ENCODE assay signal across 8 cellular contexts in the genomic region with DNA sequence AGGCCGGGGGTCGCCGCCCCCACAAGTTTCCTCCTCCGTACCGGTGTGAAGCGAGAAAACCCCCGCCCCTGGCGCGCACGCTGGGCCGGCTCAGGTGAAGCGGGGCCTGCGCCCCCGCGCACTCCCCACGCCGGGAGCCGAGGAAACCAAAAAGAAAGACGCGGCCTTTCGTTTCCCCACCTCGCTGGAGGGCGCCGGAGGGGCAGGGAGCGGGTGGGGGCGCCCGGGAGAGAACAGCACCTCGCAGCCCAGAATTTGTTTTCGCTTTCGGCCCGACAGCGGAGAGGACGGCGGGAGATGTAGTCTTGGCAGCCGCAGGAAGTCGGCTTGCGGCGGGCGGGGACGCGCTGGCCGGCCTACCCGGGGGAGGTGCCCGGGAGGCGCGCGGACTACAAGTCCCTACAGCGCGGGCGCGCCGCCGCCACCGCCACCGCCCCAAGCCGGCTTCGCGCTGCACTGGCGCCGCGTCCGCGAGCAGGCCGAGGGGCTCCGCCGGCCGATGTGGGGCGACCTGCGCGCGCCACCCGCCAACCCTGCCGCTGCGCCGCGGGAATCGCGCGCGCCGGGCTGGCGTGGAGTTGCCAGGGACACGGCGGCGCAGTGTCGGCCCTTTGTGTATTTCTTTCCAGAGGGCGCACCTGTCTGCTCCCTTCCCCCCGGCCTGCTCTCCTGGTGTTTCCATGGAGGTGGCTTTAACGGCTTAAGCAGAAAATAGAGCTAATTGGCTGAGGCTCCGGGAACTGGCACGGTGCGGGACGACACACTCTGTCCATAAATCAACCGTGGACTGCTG. TPM values are rescaled to one million over a fixed set of nuclear protein-coding genes. Genes with fewer than 3 reads are reported as not detected.
DNase-seq lines count a peak whose midpoint lies in the region; ATAC-seq and TF ChIP-seq lines count a peak whose summit lies in the region.

A gene with protein sequence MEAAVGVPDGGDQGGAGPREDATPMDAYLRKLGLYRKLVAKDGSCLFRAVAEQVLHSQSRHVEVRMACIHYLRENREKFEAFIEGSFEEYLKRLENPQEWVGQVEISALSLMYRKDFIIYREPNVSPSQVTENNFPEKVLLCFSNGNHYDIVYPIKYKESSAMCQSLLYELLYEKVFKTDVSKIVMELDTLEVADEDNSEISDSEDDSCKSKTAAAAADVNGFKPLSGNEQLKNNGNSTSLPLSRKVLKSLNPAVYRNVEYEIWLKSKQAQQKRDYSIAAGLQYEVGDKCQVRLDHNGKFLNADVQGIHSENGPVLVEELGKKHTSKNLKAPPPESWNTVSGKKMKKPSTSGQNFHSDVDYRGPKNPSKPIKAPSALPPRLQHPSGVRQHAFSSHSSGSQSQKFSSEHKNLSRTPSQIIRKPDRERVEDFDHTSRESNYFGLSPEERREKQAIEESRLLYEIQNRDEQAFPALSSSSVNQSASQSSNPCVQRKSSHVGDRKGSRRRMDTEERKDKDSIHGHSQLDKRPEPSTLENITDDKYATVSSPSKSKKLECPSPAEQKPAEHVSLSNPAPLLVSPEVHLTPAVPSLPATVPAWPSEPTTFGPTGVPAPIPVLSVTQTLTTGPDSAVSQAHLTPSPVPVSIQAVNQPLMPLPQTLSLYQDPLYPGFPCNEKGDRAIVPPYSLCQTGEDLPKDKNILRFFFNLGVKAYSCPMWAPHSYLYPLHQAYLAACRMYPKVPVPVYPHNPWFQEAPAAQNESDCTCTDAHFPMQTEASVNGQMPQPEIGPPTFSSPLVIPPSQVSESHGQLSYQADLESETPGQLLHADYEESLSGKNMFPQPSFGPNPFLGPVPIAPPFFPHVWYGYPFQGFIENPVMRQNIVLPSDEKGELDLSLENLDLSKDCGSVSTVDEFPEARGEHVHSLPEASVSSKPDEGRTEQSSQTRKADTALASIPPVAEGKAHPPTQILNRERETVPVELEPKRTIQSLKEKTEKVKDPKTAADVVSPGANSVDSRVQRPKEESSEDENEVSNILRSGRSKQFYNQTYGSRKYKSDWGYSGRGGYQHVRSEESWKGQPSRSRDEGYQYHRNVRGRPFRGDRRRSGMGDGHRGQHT (minus strand): TSS at position 292 of the 793 bp plus-strand sequence. CDS start 616 bp downstream, outside the sequence.

- WGBS in esophagus squamous epithelium, 2 donors = 0% methylated on average over 4 of the region's 94 CpGs; no CpG with 5 or more reads in 1 of the 2 donors

- H3K4me1 Mint-ChIP-seq in activated T-cell treated with anti-CD3 and anti-CD28 coated beads, Interleukin-2, amount 50 U/mL, for 72 hours (ENCODE audit: low read depth) = peaks cover 34% of the 10 kb centered on the region

- ATAC-seq in GM21737 (IDR thresholded peaks at IDR 0.05; ENCODE audit: unreplicated experiment) = peak; percentile 81
- peak; percentile 82 for ATAC-seq in activated T-cell treated with anti-CD3 and anti-CD28 coated beads, Interleukin-2, amount 50 U/mL, for 72 hours (replicated peaks in 1 of 2)

- H3K4me1 ChIP-seq in KMS-11 (ENCODE audit: low read depth, poor library complexity, severe bottlenecking) = peaks cover 29% of the 10 kb centered on the region
- peaks cover 0 to 23% (median 3%) of the 10 kb centered on the region in 4 donors for H3K4me1 ChIP-seq in Peyer's patch
- peaks cover 15 to 43% (median 19%) of the 10 kb centered on the region in 3 donors for H3K4me1 ChIP-seq in esophagus squamous epithelium

- peak within 1 kb of the TSS; percentile 84 for H2AFZ ChIP-seq in KMS-11 (ENCODE audit: low read depth)

- DNase-seq in DMS79 treated with DMSO at 0.1 percent for 48 hours (lab: John Stamatoyannopoulos, UW) = peak; percentile 70
- DNase-seq in Peyer's patch = peak; percentile 94 to 98 (median 95)
- DNase-seq in activated T-cell treated with anti-CD3 and anti-CD28 coated beads, Interleukin-2, amount 50 U/mL, for 72 hours = peak; percentile 96
- peak; percentile 79 for DNase-seq in esophagus squamous epithelium (lab: John Stamatoyannopoulos, UW)
- DNase-seq in myocyte (ENCODE audit: low read depth) = peak; percentile 95
- DNase-seq in stimulated activated CD8-positive, alpha-beta memory T cell treated with anti-CD3 and anti-CD28 coated beads, Interleukin-7, amount 100 ng/mL, for 48 hours (ENCODE audit: extremely low read depth in 1 of 2, low read depth in 1 of 2) = peak; percentile 91 to 92

- no peak within 1 kb of the TSS for H3K4me3 ChIP-seq in KMS-11 (IDR thresholded peaks at IDR 0.05; ENCODE audit: insufficient read depth, low read depth, low read length)
- H3K4me3 ChIP-seq in Peyer's patch = peak within 1 kb of the TSS; percentile 67 to 95 (median 83)
- peak within 1 kb of the TSS; percentile 75 to 98 (median 85) for H3K4me3 ChIP-seq in esophagus squamous epithelium

- peaks cover 40% of the 10 kb centered on the region for H3K79me2 ChIP-seq in KMS-11 (ENCODE audit: insufficient read depth, low read depth)

- peak within 1 kb of the TSS; percentile 92 for H3K4me2 ChIP-seq in KMS-11

- H3K36me3 ChIP-seq in KMS-11 (ENCODE audit: insufficient read depth) (no peaks in the 10 kb centered on the region), Peyer's patch (no peaks in the 10 kb centered on the region), esophagus squamous epithelium (no peaks in the 10 kb centered on the region)

- peak within 1 kb of the TSS; percentile 94 for H3K27ac Mint-ChIP-seq in activated T-cell treated with anti-CD3 and anti-CD28 coated beads, Interleukin-2, amount 50 U/mL, for 72 hours

- no peaks in the 10 kb centered on the region for H3K27me3 Mint-ChIP-seq in activated T-cell treated with anti-CD3 and anti-CD28 coated beads, Interleukin-2, amount 50 U/mL, for 72 hours (ENCODE audit: low read depth)

- H3K36me3 Mint-ChIP-seq in activated T-cell treated with anti-CD3 and anti-CD28 coated beads, Interleukin-2, amount 50 U/mL, for 72 hours (ENCODE audit: insufficient read depth in 2 of 2) = peaks cover 7 to 13% of the 10 kb centered on the region in 2 donors

- intact Hi-C loops in esophagus squamous epithelium (cut with DNase I) = no loop called here

- H3K4me3 Mint-ChIP-seq in activated T-cell treated with anti-CD3 and anti-CD28 coated beads, Interleukin-2, amount 50 U/mL, for 72 hours = peak within 1 kb of the TSS; percentile 96 to 99

- TF ChIP-seq POLR2A in Peyer's patch (IDR thresholded peaks at IDR 0.05) (peak; percentile 55 to 63), esophagus squamous epithelium (IDR thresholded peaks at IDR 0.05) (peak in 2 of 4 donors; percentile 41 to 82)

- H3K27ac ChIP-seq in KMS-11 (peak within 1 kb of the TSS; percentile 92), Peyer's patch (peak within 1 kb of the TSS; percentile 95 to 99 (median 96)), esophagus squamous epithelium (peak within 1 kb of the TSS; percentile 94 to 100 (median 98))

- H4K20me1 ChIP-seq in KMS-11 (ENCODE audit: insufficient read depth) = no peaks in the 10 kb centered on the region

- H3K9ac ChIP-seq in KMS-11 = peak within 1 kb of the TSS; percentile 94

- TF ChIP-seq CTCF in KMS-11 (conservative IDR thresholded peaks at IDR 0.05; ENCODE audit: low read depth, low read length) (no peak), Peyer's patch (IDR thresholded peaks at IDR 0.05) (peak in 3 of 6 experiments; percentile 7 to 14 (median 11)), esophagus squamous epithelium (IDR thresholded peaks at IDR 0.05) (peak in 1 of 6 experiments; percentile 7)

- no peaks in the 10 kb centered on the region for H3K27me3 ChIP-seq in KMS-11 (ENCODE audit: insufficient read depth, low read depth)
- no peaks in the 10 kb centered on the region for H3K27me3 ChIP-seq in Peyer's patch
- H3K27me3 ChIP-seq in esophagus squamous epithelium = no peaks in the 10 kb centered on the region

- H3K9me3 ChIP-seq in Peyer's patch (no peaks in the 10 kb centered on the region), esophagus squamous epithelium (no peaks in the 10 kb centered on the region)

- H3K9me3 Mint-ChIP-seq in activated T-cell treated with anti-CD3 and anti-CD28 coated beads, Interleukin-2, amount 50 U/mL, for 72 hours = no peaks in the 10 kb centered on the region

RNA-seq across cellular contexts. Expression of the gene that starts here (rescaled TPM):
- total RNA-seq in Peyer's patch (10 to 100 TPM; 19.1 to 68.5 (median 47.0) TPM), esophagus squamous epithelium (10 to 100 TPM; 15.2 to 34.0 (median 25.2) TPM), myocyte (53.5 and 81.4 TPM in 2 replicates)
- total RNA-seq in activated T-cell treated with anti-CD3 and anti-CD28 coated beads, Interleukin-2, amount 50 U/mL, for 72 hours = 10 to 100 TPM; 50.0 to 67.3 TPM
- polyA plus RNA-seq in myocyte (2012) = 16.6 TPM
